Comparison of ENCODE assay signal across 13 cellular contexts in the genomic region with DNA sequence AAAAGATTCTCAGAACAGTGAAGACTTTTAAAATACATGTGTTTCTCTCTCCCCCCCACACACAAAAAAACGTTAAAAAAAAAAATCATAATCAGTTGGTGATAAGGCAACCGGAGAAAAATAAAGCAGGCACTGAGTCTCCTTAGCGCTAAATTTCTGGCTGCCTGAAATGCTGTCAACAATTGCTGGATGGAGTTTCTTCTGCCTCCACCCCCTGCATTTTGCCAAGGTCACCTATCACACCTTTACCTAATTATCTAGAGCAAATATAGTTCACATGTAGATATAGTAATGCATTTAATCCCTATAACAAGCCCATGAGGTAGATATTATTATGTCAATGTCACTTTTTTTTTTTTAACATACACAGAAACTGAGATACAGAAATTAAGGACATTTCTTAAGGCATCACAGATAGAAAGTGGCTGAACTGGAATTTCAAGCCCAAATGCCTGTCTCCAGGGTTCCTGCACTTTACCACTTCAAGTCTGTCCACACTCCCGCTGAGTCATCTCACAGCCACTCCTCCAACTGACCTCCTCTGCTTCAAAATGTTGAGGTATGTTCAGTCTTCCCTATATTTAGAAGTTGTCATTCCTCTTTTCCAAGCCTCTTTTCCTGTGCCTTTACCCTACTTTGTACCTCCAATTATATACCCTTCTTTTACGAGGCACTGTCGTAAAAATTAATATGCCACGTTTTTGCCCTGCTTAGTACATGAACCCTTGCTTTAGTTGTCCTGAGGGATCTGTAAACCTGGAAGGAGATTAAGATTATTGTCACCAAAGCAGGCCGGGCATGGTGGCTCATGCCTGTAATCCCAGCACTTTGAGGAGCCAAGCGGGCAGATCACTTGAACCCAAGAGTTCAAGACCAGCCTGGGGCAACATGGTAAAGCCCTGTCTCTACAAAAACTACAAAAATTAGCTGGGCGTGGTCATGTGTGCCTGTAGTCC.
DNase-seq lines count a peak whose midpoint lies in the region; ATAC-seq, FAIRE-seq and TF ChIP-seq lines count a peak whose summit lies in the region.
"Had no signal": no experiment of that assay in that cellular context is flagged by ENCODE, and none has a peak within 500 bp of the region (broad histone marks: within the 10 kb centered on the region; RNA-seq: fewer than 3 reads in every experiment).

No MANE protein-coding gene starts in this region.

- BruUV-seq in OCI-LY7 (replicated peaks; lab: Mats Ljungman, UMichigan): no TSS peak

- H3K27me3 ChIP-seq in pancreas: no peaks in the 10 kb centered on the region
- H3K27me3 ChIP-seq: tibial artery had no signal

- no peaks in the 10 kb centered on the region for H3K79me2 ChIP-seq in OCI-LY7 (ENCODE audit: insufficient read depth, low read depth, low read length)

- peak overlapping the region in 1 of 4 donors; percentile 23 for H3K27ac ChIP-seq in pancreas
- no peak overlapping the region for H3K27ac ChIP-seq in OCI-LY7 (ENCODE audit: low read depth, low read length, poor library complexity, severe bottlenecking)

- no peak overlapping the region for H3K4me3 ChIP-seq in fibroblast of mammary gland (ENCODE audit: control insufficient read depth, low read depth, low read length)
- H3K4me3 ChIP-seq in pancreas: no peak overlapping the region
- no peak overlapping the region for H3K4me3 ChIP-seq in OCI-LY7 (ENCODE audit: low read depth, low read length, poor library complexity, severe bottlenecking)
- H3K4me3 ChIP-seq: tibial artery had no signal

- H3K9me3 ChIP-seq in pancreas (no peaks in the 10 kb centered on the region), OCI-LY7 (ENCODE audit: low read length) (no peaks in the 10 kb centered on the region)
- H3K9me3 ChIP-seq: tibial artery had no signal

- no peak overlapping the region for H2AFZ ChIP-seq in OCI-LY7 (ENCODE audit: low read length)

- intact Hi-C loops in pancreas (cut with DNase I): no loop called here
- intact Hi-C loops in OCI-LY7 (cut with micrococcal nuclease; ENCODE audit: unreplicated experiment): no loop called here

- TF ChIP-seq CTCF in fibroblast of mammary gland (conservative IDR thresholded peaks at IDR 0.05; ENCODE audit: control insufficient read depth, insufficient read depth, low read depth, low read length) (no peak), pancreas (IDR thresholded peaks at IDR 0.05) (no peak), OCI-LY7 (conservative IDR thresholded peaks at IDR 0.05; ENCODE audit: low read length) (no peak)

- CTCF ChIA-PET in OCI-LY7 (lab: Charles Lee; ENCODE audit: unreplicated experiment): no interaction called here

- DNase-seq in DMS53 (lab: John Stamatoyannopoulos, UW): peak; percentile 90
- DNase-seq in LoVo (ENCODE audit: low spot score): peak; percentile 85
- DNase-seq in fibroblast of mammary gland (ENCODE audit: low read depth): peak; percentile 59
- peak in 3 of 6 donors; percentile 40 to 46 (median 46) for DNase-seq in pancreas
- no peak for DNase-seq in NCI-H510A (lab: John Stamatoyannopoulos, UW)
- no peak for DNase-seq in OCI-M2 (lab: John Stamatoyannopoulos, UW; ENCODE audit: unreplicated experiment)
- DNase-seq in OCI-LY7 (ENCODE audit: low spot score): no peak
- DNase-seq: activated CD8-positive, alpha-beta T cell treated with anti-CD3 and anti-CD28 coated beads for 36 hours; DMS79; H7; tibial artery had no signal

- no peak overlapping the region for H3K4me2 ChIP-seq in OCI-LY7 (ENCODE audit: low read length)

- H3K4me1 ChIP-seq in pancreas: peaks cover 0 to 6% (median 0%) of the 10 kb centered on the region in 3 donors
- H3K4me1 ChIP-seq in OCI-LY7 (ENCODE audit: insufficient read depth, low read length, poor library complexity, severe bottlenecking): peaks cover 7% of the 10 kb centered on the region

- 51 to 56% methylated on average over 10 of the region's 10 CpGs for WGBS in pancreas, 2 donors

- H4K20me1 ChIP-seq in OCI-LY7 (ENCODE audit: insufficient read depth, low read length): no peaks in the 10 kb centered on the region

- POLR2A ChIA-PET in OCI-LY7 (lab: Charles Lee): no interaction called here

- FAIRE-seq in pancreas (lab: Jason Lieb, UNC): no peak

- H3K36me3 ChIP-seq in pancreas: no peaks in the 10 kb centered on the region
- H3K36me3 ChIP-seq in OCI-LY7 (ENCODE audit: insufficient read depth, low read length): no peaks in the 10 kb centered on the region
- H3K36me3 ChIP-seq: tibial artery had no signal

- no peaks in the 10 kb centered on the region for H3K9me2 ChIP-seq in OCI-LY7 (ENCODE audit: insufficient read depth, low read length)

- ATAC-seq in pancreas (peak; percentile 80 to 91 (median 86)), GM21515 (IDR thresholded peaks at IDR 0.05; ENCODE audit: unreplicated experiment) (no peak)
- ATAC-seq: activated CD8-positive, alpha-beta T cell treated with anti-CD3 and anti-CD28 coated beads for 36 hours; SK-N-SH treated with all-trans-retinoic acid at 6 μM for 48 hours had no signal

Comparison
In these comparisons a context has a peak if more than half of its experiments do, and no peak if none do; other contexts are left out.
1. DNase-seq: peak in DMS53 (single experiment), LoVo (single experiment) and fibroblast of mammary gland (single experiment); none in NCI-H510A (single experiment), OCI-M2 (single experiment) and OCI-LY7 (single experiment).